1 cellular context compared by ENCODE assay signal in the genomic region with DNA sequence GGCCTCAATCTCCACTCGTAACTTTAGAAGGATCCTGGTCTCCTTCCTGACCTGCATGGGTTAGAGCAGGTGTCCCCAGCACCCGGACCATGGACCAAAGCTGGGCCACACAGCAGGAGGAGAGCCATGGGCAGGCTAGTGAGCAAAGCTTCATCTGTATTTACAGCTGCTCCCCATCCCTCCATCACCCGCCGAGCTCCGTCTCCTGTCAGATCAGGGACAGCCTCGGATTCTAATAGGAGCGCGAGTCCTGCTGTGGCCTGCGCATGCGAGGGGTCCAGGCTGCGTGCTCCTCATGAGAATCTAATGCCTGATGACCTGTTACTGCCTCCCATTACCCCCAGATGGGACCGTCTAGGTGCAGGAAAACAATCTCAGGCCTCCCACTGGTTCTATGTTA.
TF ChIP-seq lines count a peak whose summit lies in the region.

No MANE protein-coding gene starts in this region.

TF ChIP-seq in H1, 55 proteins besides CTCF, POLR2A, EP300 and RAD21:
- TF ChIP-seq TCF12 (IDR thresholded peaks at IDR 0.05; ENCODE audit: low read depth, low read length) (no peak), TEAD4 (IDR thresholded peaks at IDR 0.05; ENCODE audit: low read depth, low read length) (no peak), RBBP5 (IDR thresholded peaks at IDR 0.05; ENCODE audit: borderline replicate concordance, low read depth, low read length) (no peak), MAFK (IDR thresholded peaks at IDR 0.05; ENCODE audit: low read depth, low read length) (no peak), YY1 (IDR thresholded peaks at IDR 0.05; ENCODE audit: low read depth, low read length) (no peak), SIRT6 (IDR thresholded peaks at IDR 0.05; ENCODE audit: low read length) (no peak), USF2 (IDR thresholded peaks at IDR 0.05; ENCODE audit: low read length) (no peak), GTF2F1 (IDR thresholded peaks at IDR 0.05; ENCODE audit: borderline replicate concordance, low read depth, low read length) (no peak), JUND (IDR thresholded peaks at IDR 0.05; ENCODE audit: low read length) (no peak), EGR1 (IDR thresholded peaks at IDR 0.05; ENCODE audit: borderline replicate concordance, low read depth, low read length) (no peak), FOSL1 (IDR thresholded peaks at IDR 0.05; ENCODE audit: insufficient read depth, low read depth, low read length) (no peak), GABPA (IDR thresholded peaks at IDR 0.05; ENCODE audit: borderline replicate concordance, insufficient read depth, low read length) (no peak)
